In the genomic region with DNA sequence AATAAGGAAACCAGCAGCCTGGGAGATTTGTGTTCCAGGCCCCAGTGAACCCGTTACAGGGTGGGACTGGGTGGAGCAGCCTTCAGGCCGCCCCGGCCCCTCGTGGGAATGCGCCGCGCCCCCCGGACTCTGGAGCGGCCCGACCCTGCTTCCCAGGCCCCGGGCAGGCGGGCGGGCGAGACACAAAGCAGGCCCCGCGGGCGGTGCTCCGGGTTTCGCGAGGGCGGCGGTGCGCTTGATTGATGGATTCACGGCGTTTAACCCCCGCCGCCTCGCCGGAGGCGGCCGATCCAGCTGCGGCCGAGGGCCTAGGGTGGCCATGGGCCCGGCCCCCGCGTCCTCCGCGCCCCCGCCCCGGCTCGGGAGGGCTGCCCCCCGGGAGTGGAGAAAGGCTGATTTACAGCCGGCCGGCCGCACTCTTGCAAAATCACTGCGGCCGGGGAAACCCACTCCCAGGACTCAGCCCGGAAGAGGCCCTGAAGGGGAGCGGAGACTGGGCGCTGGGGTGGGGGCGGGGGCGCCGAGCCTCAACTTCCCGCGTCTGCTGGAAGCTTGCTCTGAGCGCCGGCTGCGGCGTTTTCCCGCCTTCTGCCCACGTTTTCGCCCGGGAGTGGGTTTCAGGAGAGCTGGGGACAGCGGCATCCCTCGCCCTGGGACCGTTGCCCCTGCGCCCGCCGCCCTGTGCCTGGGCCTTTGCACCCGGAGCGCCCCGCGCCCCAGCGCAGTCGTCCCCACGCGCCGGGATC, we compare ENCODE assay signal across 8 cellular contexts.
DNase-seq lines count a peak whose midpoint lies in the region; ATAC-seq lines count a peak whose summit lies in the region.

No MANE protein-coding gene starts in this region.

- H3K9me3 ChIP-seq in iPS-18c (ENCODE audit: control insufficient read depth, insufficient read depth, low read length) (no peaks in the 10 kb centered on the region), stomach smooth muscle (ENCODE audit: control insufficient read depth in 2 of 2, low read length in 2 of 2) (no peaks in the 10 kb centered on the region)

- peak overlapping the region; percentile 39 to 47 for H3K9ac ChIP-seq in stomach smooth muscle (ENCODE audit: low read length in 2 of 2)

- peak overlapping the region; percentile 75 for H3K4me3 Mint-ChIP-seq in activated T-helper 17 cell treated with anti-CD3 and anti-CD28 coated beads, Interleukin-2, amount 50 U/mL, for 72 hours

- no peak overlapping the region for H3K27ac Mint-ChIP-seq in activated T-helper 17 cell treated with anti-CD3 and anti-CD28 coated beads, Interleukin-2, amount 50 U/mL, for 72 hours

- no peaks in the 10 kb centered on the region for H3K9me3 Mint-ChIP-seq in activated T-helper 17 cell treated with anti-CD3 and anti-CD28 coated beads, Interleukin-2, amount 50 U/mL, for 72 hours

- H3K4me1 Mint-ChIP-seq in activated T-helper 17 cell treated with anti-CD3 and anti-CD28 coated beads, Interleukin-2, amount 50 U/mL, for 72 hours = peaks cover 5% of the 10 kb centered on the region

- no peak for ATAC-seq in activated T-helper 17 cell treated with anti-CD3 and anti-CD28 coated beads, Interleukin-2, amount 50 U/mL, for 72 hours (replicated peaks)
- ATAC-seq in GM21737 (IDR thresholded peaks at IDR 0.05; ENCODE audit: unreplicated experiment) = no peak

- peak overlapping the region; percentile 77 for H3K27ac ChIP-seq in stomach smooth muscle (ENCODE audit: low read length)

- H3K36me3 ChIP-seq in stomach smooth muscle (ENCODE audit: control insufficient read depth in 2 of 2, insufficient read depth in 2 of 2, low read length in 2 of 2) = no peaks in the 10 kb centered on the region

- H3K27me3 Mint-ChIP-seq in activated T-helper 17 cell treated with anti-CD3 and anti-CD28 coated beads, Interleukin-2, amount 50 U/mL, for 72 hours = peaks cover 55% of the 10 kb centered on the region

- H3K27me3 ChIP-seq in stomach smooth muscle (ENCODE audit: control insufficient read depth in 1 of 2, insufficient read depth in 2 of 2, low read length in 2 of 2) = peaks cover 4 to 12% of the 10 kb centered on the region in 2 donors

- H3K36me3 Mint-ChIP-seq in activated T-helper 17 cell treated with anti-CD3 and anti-CD28 coated beads, Interleukin-2, amount 50 U/mL, for 72 hours (ENCODE audit: low read depth) = peaks cover 13% of the 10 kb centered on the region

- DNase-seq in NCI-H748 (lab: John Stamatoyannopoulos, UW; ENCODE audit: unreplicated experiment) (peak; percentile 58), NCI-H748 treated with DMSO at 0.1 percent for 48 hours (lab: John Stamatoyannopoulos, UW) (no peak), AG08395 (ENCODE audit: low spot score) (no peak), HuH-7.5 (ENCODE audit: low spot score) (no peak)

- H3K4me3 ChIP-seq in iPS-18c (ENCODE audit: insufficient read depth, low read depth, low read length) (peak overlapping the region; percentile 50), stomach smooth muscle (ENCODE audit: low read length in 2 of 2) (peak overlapping the region; percentile 38 to 55)

- H3K4me1 ChIP-seq in stomach smooth muscle (ENCODE audit: control insufficient read depth, insufficient read depth, low read length) = peaks cover 52% of the 10 kb centered on the region
